21 cellular contexts compared by ENCODE assay signal in the genomic region with DNA sequence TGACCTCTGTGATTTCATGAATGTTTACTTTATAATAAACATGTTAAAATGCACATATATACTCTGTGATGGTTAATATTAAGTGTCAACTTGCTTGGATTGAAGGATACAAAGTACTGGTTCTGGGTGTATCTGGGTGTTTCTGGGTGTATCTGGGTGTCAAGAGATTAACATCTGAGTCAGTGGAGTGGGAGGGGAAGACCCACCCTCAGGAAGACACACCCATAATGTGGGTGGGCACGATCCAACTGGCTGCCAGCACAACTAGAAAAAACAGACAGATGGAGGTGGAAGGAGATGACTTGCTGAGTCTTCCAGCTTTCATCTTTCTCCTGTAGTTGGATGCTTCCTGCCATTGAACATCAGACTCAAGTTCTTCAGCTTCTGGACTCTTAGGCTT.
"Had no signal": no experiment of that assay in that cellular context is flagged by ENCODE, and none has a peak within 500 bp of the region (broad histone marks: within the 10 kb centered on the region; RNA-seq: fewer than 3 reads in every experiment).

No MANE protein-coding gene starts in this region.

- H3K4me3 ChIP-seq: hepatocyte, lower lobe of right lung, stomach had no signal

- H3K27ac ChIP-seq: brain microvascular endothelial cell, hepatocyte, lower lobe of right lung, neutrophil, parathyroid adenoma, stomach, WERI-Rb-1 had no signal

- DNase-seq: activated CD4-positive, alpha-beta T cell treated with anti-CD3 and anti-CD28 coated beads for 1 hour; activated effector memory CD4-positive, alpha-beta T cell treated with Interleukin-2 at 50 U/mL for 16 hours; activated naive CD4-positive, alpha-beta T cell treated with anti-CD3 and anti-CD28 coated beads, Interleukin-2, amount 50 U/mL, for 16 hours; activated T-cell treated with anti-CD3 and anti-CD28 coated beads, Interleukin-2, amount 50 U/mL, for 24 hours; aorta; brain microvascular endothelial cell; cortex of kidney; islet precursor cell; left colon; lower lobe of right lung; stimulated activated CD4-positive, alpha-beta T cell treated with anti-CD3 and anti-CD28 coated beads, Interleukin-4, amount 100 ng/mL, for 24 hours; stomach; T-helper 17 cell; trophoblast cell; WERI-Rb-1 had no signal

- H3K9me3 ChIP-seq: lower lobe of right lung, neutrophil had no signal

- ATAC-seq: left colon; lower lobe of right lung; natural killer cell treated with Interleukin-12 subunit alpha and Interleukin-12 subunit beta and Interleukin-15 and Interleukin-18, amount 100 ng/mL, for 72 hours; sciatic nerve; stimulated activated effector memory CD8-positive, alpha-beta T cell treated with anti-CD3 and anti-CD28 coated beads, Interleukin-12 subunit alpha, Interleukin-12 subunit beta, amount 100 ng/mL, for 72 hours; T-helper 17 cell had no signal

- H3K4me1 ChIP-seq: lower lobe of right lung, parathyroid adenoma, stomach had no signal

- H3K27me3 ChIP-seq: brain microvascular endothelial cell, hepatocyte, neutrophil, stomach had no signal
